In genomic region chr2:98902209-98903063, GRCh38 we compare ENCODE assay signal across 14 cellular contexts. TPM values are rescaled to one million over a fixed set of nuclear protein-coding genes. Genes with fewer than 3 reads are reported as not detected.
"Had no signal": no experiment of that assay in that cellular context is flagged by ENCODE, and none has a peak within 500 bp of the region (broad histone marks: within the 10 kb centered on the region; RNA-seq: fewer than 3 reads in every experiment).

No MANE protein-coding gene starts in this region.

- H3K27ac ChIP-seq: ascending aorta, gastrocnemius medialis, upper lobe of left lung had no signal

- H3K27ac Mint-ChIP-seq: activated B cell treated with CpG ODN at 0.5 μM for 24 hours; stimulated activated naive CD8-positive, alpha-beta T cell treated with anti-CD3 and anti-CD28 coated beads, Interleukin-15, Interleukin-2, amounts not matched to agents 100 ng/mL and 50 ng/mL, for 24 hours; T-helper 1 cell treated with Interleukin-12 subunit alpha and Interleukin-12 subunit beta and Interleukin-4 antibody, amounts not matched to agents 30 μg/mL and 1 μg/mL, for 36 hours had no signal

- H3K36me3 ChIP-seq: ascending aorta, gastrocnemius medialis, upper lobe of left lung had no signal

- H3K4me3 Mint-ChIP-seq: activated B cell treated with CpG ODN at 0.5 μM for 24 hours; naive B cell; stimulated activated naive CD8-positive, alpha-beta T cell treated with anti-CD3 and anti-CD28 coated beads, Interleukin-15, Interleukin-2, amounts not matched to agents 100 ng/mL and 50 ng/mL, for 24 hours; T-helper 1 cell treated with Interleukin-12 subunit alpha and Interleukin-12 subunit beta and Interleukin-4 antibody, amounts not matched to agents 30 μg/mL and 1 μg/mL, for 36 hours had no signal

- H3K4me1 Mint-ChIP-seq: activated B cell treated with CpG ODN at 0.5 μM for 24 hours, naive B cell had no signal

- FAIRE-seq: keratinocyte had no signal

- ATAC-seq: gastrocnemius medialis, SK-N-SH treated with all-trans-retinoic acid at 6 μM for 48 hours had no signal

- H3K4me3 ChIP-seq: ascending aorta, gastrocnemius medialis, upper lobe of left lung had no signal

- H3K9me3 Mint-ChIP-seq: stimulated activated naive CD8-positive, alpha-beta T cell treated with anti-CD3 and anti-CD28 coated beads, Interleukin-15, Interleukin-2, amounts not matched to agents 100 ng/mL and 50 ng/mL, for 24 hours; T-helper 1 cell treated with Interleukin-12 subunit alpha and Interleukin-12 subunit beta and Interleukin-4 antibody, amounts not matched to agents 30 μg/mL and 1 μg/mL, for 36 hours had no signal

- H3K9me3 ChIP-seq: ascending aorta, gastrocnemius medialis, upper lobe of left lung had no signal

- H3K27me3 ChIP-seq: ascending aorta, gastrocnemius medialis, upper lobe of left lung had no signal

- DNase-seq: activated B cell treated with CpG ODN at 0.5 μM for 24 hours; activated CD4-positive, alpha-beta T cell treated with anti-CD3 and anti-CD28 coated beads, Interleukin-2, amount 50 U/mL, for 1 hour; activated naive CD4-positive, alpha-beta T cell; gastrocnemius medialis; naive B cell; nucleus accumbens; stimulated activated CD4-positive, alpha-beta T cell treated with anti-CD3 and anti-CD28 coated beads, Interleukin-4, amount 100 ng/mL, for 1 hour; stimulated activated CD8-positive, alpha-beta memory T cell treated with anti-CD3 and anti-CD28 coated beads, Interleukin-4, amount 100 ng/mL, for 48 hours had no signal

RNA-seq across cellular contexts. Expression of gene CRACDL, which starts 33.6 kb away (rescaled TPM):
- total RNA-seq: activated B cell treated with CpG ODN at 0.5 μM for 24 hours had no signal
